ENCODE assay signal across 27 cellular contexts in the genomic region with DNA sequence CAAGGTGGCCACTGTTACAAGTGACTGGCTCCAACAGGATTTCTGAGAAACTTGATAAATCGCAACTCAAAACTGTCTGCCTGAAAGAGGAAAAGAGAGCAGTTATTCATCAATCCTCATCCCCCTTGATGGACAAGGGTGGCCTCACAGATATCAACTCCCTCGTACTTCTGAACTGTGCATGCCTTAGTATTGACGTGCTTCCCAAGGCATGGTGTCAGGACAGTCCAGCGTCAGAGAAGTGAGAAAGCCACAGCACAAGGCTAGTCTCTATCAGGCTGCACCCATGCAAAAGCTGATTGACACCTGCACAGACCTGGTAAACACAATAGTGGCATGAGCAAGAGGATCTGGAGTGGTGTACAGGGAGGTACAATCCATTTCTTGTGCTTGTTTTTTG.
"Had no signal": no experiment of that assay in that cellular context is flagged by ENCODE, and none has a peak within 500 bp of the region (broad histone marks: within the 10 kb centered on the region; RNA-seq: fewer than 3 reads in every experiment).

No MANE protein-coding gene starts in this region.

- H3K9me3 ChIP-seq: colonic mucosa, esophagus squamous epithelium, gastrocnemius medialis, left lung, lower lobe of right lung, mucosa of descending colon had no signal

- H3K4me1 Mint-ChIP-seq: immature natural killer cell had no signal

- ATAC-seq: effector memory CD8-positive, alpha-beta T cell; esophagus mucosa; gastrocnemius medialis; left colon; left lung; left ventricle myocardium superior; lower lobe of right lung; mucosa of descending colon had no signal

- H3K27me3 Mint-ChIP-seq: dendritic cell treated with granulocyte-macrophage colony-stimulating factor and Interleukin-4, amounts not matched to agents 40 ng/mL and 50 ng/mL, for 4 days had no signal

- H3K36me3 Mint-ChIP-seq: immature natural killer cell, mesothelial cell of epicardium had no signal

- H3K4me2 ChIP-seq: hepatocyte had no signal

- H3K27ac Mint-ChIP-seq: dendritic cell treated with granulocyte-macrophage colony-stimulating factor and Interleukin-4, amounts not matched to agents 40 ng/mL and 50 ng/mL, for 4 days; effector memory CD8-positive, alpha-beta T cell; endodermal cell; immature natural killer cell; mesothelial cell of epicardium had no signal

- H3K4me3 ChIP-seq: colonic mucosa, esophagus squamous epithelium, gastrocnemius medialis, hepatocyte, left lung, lower lobe of right lung, mucosa of descending colon had no signal

- FAIRE-seq: endometrium had no signal

- H2AFZ ChIP-seq: hepatocyte had no signal

- H3K36me3 ChIP-seq: colonic mucosa, esophagus squamous epithelium, gastrocnemius medialis, left lung, lower lobe of right lung had no signal

- H3K4me3 Mint-ChIP-seq: dendritic cell treated with granulocyte-macrophage colony-stimulating factor and Interleukin-4, amounts not matched to agents 40 ng/mL and 50 ng/mL, for 4 days; effector memory CD8-positive, alpha-beta T cell; endodermal cell; immature natural killer cell; mesothelial cell of epicardium had no signal

- H3K27me3 ChIP-seq: colonic mucosa, esophagus squamous epithelium, gastrocnemius medialis, hepatocyte, left lung had no signal

- H3K9me3 Mint-ChIP-seq: dendritic cell treated with granulocyte-macrophage colony-stimulating factor and Interleukin-4, amounts not matched to agents 40 ng/mL and 50 ng/mL, for 4 days; effector memory CD8-positive, alpha-beta T cell; endodermal cell; mesothelial cell of epicardium had no signal

- DNase-seq: colonic mucosa; cortex of kidney; effector CD8-positive, alpha-beta T cell; effector memory CD8-positive, alpha-beta T cell; endodermal cell; erythroblast; esophagus squamous epithelium; foreskin fibroblast; foreskin melanocyte; gastrocnemius medialis; glutamatergic neuron; head of caudate nucleus; hypothalamus; immature natural killer cell; islet precursor cell; left colon; left lung; left ventricle myocardium superior; lower lobe of right lung; mesenchymal stem cell; mucosa of descending colon had no signal

- H3K27ac ChIP-seq: colonic mucosa, epithelial cell of prostate, esophagus squamous epithelium, gastrocnemius medialis, hepatocyte, left lung, lower lobe of right lung had no signal

- H3K79me2 ChIP-seq: hepatocyte had no signal

- H3K4me1 ChIP-seq: colonic mucosa, gastrocnemius medialis, left lung, lower lobe of right lung had no signal
